Comparison of ENCODE assay signal across 8 cellular contexts in the genomic region with DNA sequence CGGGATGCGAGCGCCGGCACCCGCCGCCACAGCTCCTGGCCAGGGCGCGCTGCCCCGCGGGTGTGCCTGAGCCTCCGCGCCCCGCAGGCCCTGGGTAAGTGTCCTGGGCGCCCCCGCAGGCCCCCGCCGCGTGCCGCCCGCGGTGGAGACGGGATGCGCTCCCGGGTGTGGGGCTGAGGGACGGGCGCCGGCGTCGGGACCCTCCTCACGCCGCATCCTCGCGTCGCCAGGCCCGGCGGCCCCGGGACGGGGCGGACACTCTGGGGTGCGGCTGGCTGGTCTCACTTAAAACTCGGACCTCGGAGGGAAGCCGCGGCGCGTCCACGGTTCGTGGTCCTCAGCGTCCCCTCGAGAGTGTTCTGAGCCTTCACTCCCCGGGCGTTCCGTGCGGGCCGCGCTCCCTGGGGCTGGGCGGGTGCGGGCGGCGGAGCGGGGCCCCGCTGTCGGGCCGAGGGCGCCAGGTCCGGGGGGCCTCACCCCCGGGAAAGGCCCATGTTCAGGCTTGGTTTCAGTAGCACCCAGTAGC. TPM values are rescaled to one million over a fixed set of nuclear protein-coding genes. Genes with fewer than 3 reads are reported as not detected.
A peak's percentile ranks its signal among the peaks of the same experiment; 100 is the strongest.
DNase-seq lines count a peak whose midpoint lies in the region; ATAC-seq and TF ChIP-seq lines count a peak whose summit lies in the region.

No MANE protein-coding gene starts in this region.

- peaks cover 12% of the 10 kb centered on the region for H3K9me3 ChIP-seq in AG04450 (ENCODE audit: control insufficient read depth, insufficient read depth, low read length)
- H3K9me3 ChIP-seq in upper lobe of left lung = no peaks in the 10 kb centered on the region

- H3K4me2 ChIP-seq in KMS-11 = 0 out of 2 replicates have a peak overlapping the region, but pooled peaks have one; percentile 48

- H4K20me1 ChIP-seq in KMS-11 (ENCODE audit: insufficient read depth) = no peaks in the 10 kb centered on the region

- H3K79me2 ChIP-seq in KMS-11 (ENCODE audit: insufficient read depth, low read depth) = no peaks in the 10 kb centered on the region

- TF ChIP-seq EP300 in upper lobe of left lung (IDR thresholded peaks at IDR 0.05) = no peak

- WGBS in upper lobe of left lung, 2 donors = 0% methylated on average over 48 of the region's 67 CpGs; no CpG with 5 or more reads in 1 of the 2 donors

- CTCF ChIA-PET in AG04450 (lab: Charles Lee) = interaction anchor here (1.4 to 1.5 kb wide), 2 partner anchors 27 to 122 kb away, joined by 3 to 4 read pairs; no protein-coding TSS in a partner anchor

- H3K27me3 ChIP-seq in AG04450 (ENCODE audit: control insufficient read depth, insufficient read depth, low read length) (no peaks in the 10 kb centered on the region), KMS-11 (ENCODE audit: insufficient read depth, low read depth) (peaks cover 19% of the 10 kb centered on the region), upper lobe of left lung (peaks cover 0 to 32% (median 11%) of the 10 kb centered on the region in 4 donors)

- no peak for TF ChIP-seq CTCF in AG04450 (IDR thresholded peaks at IDR 0.05; ENCODE audit: low read depth, low read length)
- no peak for TF ChIP-seq CTCF in KMS-11 (conservative IDR thresholded peaks at IDR 0.05; ENCODE audit: low read depth, low read length)
- no peak for TF ChIP-seq CTCF in foreskin fibroblast (IDR thresholded peaks at IDR 0.05; ENCODE audit: low read depth, low read length)
- TF ChIP-seq CTCF in upper lobe of left lung (IDR thresholded peaks at IDR 0.05) = no peak

- H3K27ac ChIP-seq in AG04450 (ENCODE audit: low read depth, low read length) (no peak overlapping the region), KMS-11 (no peak overlapping the region), upper lobe of left lung (peak overlapping the region in 1 of 4 donors; percentile 72)

- H2AFZ ChIP-seq in KMS-11 (ENCODE audit: low read depth) = peak overlapping the region; percentile 97

- DNase-seq in AG04450 (ENCODE audit: low read depth, low spot score) = no peak
- DNase-seq in foreskin fibroblast = no peak
- DNase-seq in upper lobe of left lung = peak in 1 of 2 donors; percentile 88
- no peak for DNase-seq in A172 (ENCODE audit: low spot score)
- DNase-seq in iPS-NIHi7 (ENCODE audit: extremely low spot score) = no peak
- no peak for DNase-seq in activated gamma-delta T cell treated with Interleukin-2 at 50 U/mL for 16 hours

- POLR2A ChIA-PET in AG04450 (lab: Yijun Ruan, JAX) = interaction anchor here (0.6 to 1.4 kb wide), 7 partner anchors 13 to 181 kb away, joined by 3 to 10 read pairs (median 4); no protein-coding TSS in a partner anchor

- H3K4me1 ChIP-seq in KMS-11 (ENCODE audit: low read depth, poor library complexity, severe bottlenecking) (no peaks in the 10 kb centered on the region), upper lobe of left lung (peaks cover 21 to 35% (median 25%) of the 10 kb centered on the region in 4 donors)

- H3K9ac ChIP-seq in KMS-11 = no peak overlapping the region

- ATAC-seq in GM19438 (IDR thresholded peaks at IDR 0.05; ENCODE audit: low read depth, unreplicated experiment) = peak; percentile 5
- peak in 1 of 2 donors; percentile 10 for ATAC-seq in upper lobe of left lung (ENCODE audit: low FRiP score in 2 of 2)

- no peaks in the 10 kb centered on the region for H3K36me3 ChIP-seq in KMS-11 (ENCODE audit: insufficient read depth)
- H3K36me3 ChIP-seq in upper lobe of left lung = peaks cover 0 to 6% (median 2%) of the 10 kb centered on the region in 4 donors

- H3K4me3 ChIP-seq in AG04450 (ENCODE audit: low read depth, low read length) (peak overlapping the region; percentile 75), KMS-11 (IDR thresholded peaks at IDR 0.05; ENCODE audit: insufficient read depth, low read depth, low read length) (no peak overlapping the region), foreskin fibroblast (ENCODE audit: low read depth in 1 of 2, low read length in 2 of 2) (peak overlapping the region; percentile 82 to 88), upper lobe of left lung (peak overlapping the region in 3 of 4 donors; percentile 50 to 70 (median 60))

- no peak for TF ChIP-seq POLR2A in upper lobe of left lung (IDR thresholded peaks at IDR 0.05)

RNA-seq across cellular contexts. Expression of a gene that starts 0.3 kb away (rescaled TPM):
- 22.3 and 24.6 TPM in 2 replicates for polyA plus RNA-seq in AG04450 (2011; rRNA removed)
- 24.0 and 25.8 TPM in 2 replicates for polyA minus RNA-seq in AG04450 (2011; rRNA and poly(A)+ RNA removed)
- 1 to 10 TPM; 1.3 to 8.6 (median 4.4) TPM for total RNA-seq in upper lobe of left lung
- 1.2 and 1.4 TPM in 2 replicates for total RNA-seq in A172 (2014; rRNA removed; shearing (Covaris generic))

RNA-seq across cellular contexts. Expression of a gene that starts 50.3 kb away (rescaled TPM):
- polyA plus RNA-seq in AG04450 (2011; rRNA removed) = 181 and 191 TPM in 2 replicates
- polyA minus RNA-seq in AG04450 (2011; rRNA and poly(A)+ RNA removed) = 96.9 and 101 TPM in 2 replicates
- total RNA-seq in upper lobe of left lung = 10 to 100 TPM; 63.9 to 79.7 (median 73.5) TPM
- 98.6 and 117 TPM in 2 replicates for total RNA-seq in A172 (2014; rRNA removed; shearing (Covaris generic))
